In genomic region chrX:23945206-23945605, GRCh38 we compare ENCODE assay signal across 23 cellular contexts. TPM values are rescaled to one million over a fixed set of nuclear protein-coding genes. Genes with fewer than 3 reads are reported as not detected.
DNase-seq lines count a peak whose midpoint lies in the region; ATAC-seq, FAIRE-seq and TF ChIP-seq lines count a peak whose summit lies in the region.
"Had no signal": no experiment of that assay in that cellular context is flagged by ENCODE, and none has a peak within 500 bp of the region (broad histone marks: within the 10 kb centered on the region; RNA-seq: fewer than 3 reads in every experiment).

No MANE protein-coding gene starts in this region.

- H2AK5ac ChIP-seq in H9 (ENCODE audit: insufficient read length, low read length), result no peak overlapping the region

- H3T11ph ChIP-seq in H9 (ENCODE audit: low read length), result no peak overlapping the region

- H3K9me3 ChIP-seq in H9 (ENCODE audit: control insufficient read depth, low read depth, low read length) (no peaks in the 10 kb centered on the region), esophagus squamous epithelium (no peaks in the 10 kb centered on the region)
- H3K9me3 ChIP-seq: BLaER1, Caco-2, HAP-1 had no signal

- H3K4me3 Mint-ChIP-seq in GM23338, result no peak overlapping the region
- H3K4me3 Mint-ChIP-seq in H9, result no peak overlapping the region
- H3K4me3 Mint-ChIP-seq: B cell; CD4-positive, CD25-positive, alpha-beta regulatory T cell; CD8-positive, alpha-beta T cell had no signal

- H3K4me1 Mint-ChIP-seq in GM23338 (peaks cover 15% of the 10 kb centered on the region; the same call in 2 of the 3 replicates), H9 (peaks cover 11 to 21% of the 10 kb centered on the region in 2 experiments)
- H3K4me1 Mint-ChIP-seq: B cell had no signal

- H3K23me2 ChIP-seq in H9 (ENCODE audit: insufficient read length, low read depth, low read length, poor library complexity, severe bottlenecking), result no peaks in the 10 kb centered on the region

- H3K4me3 ChIP-seq in GM23338, result no peak overlapping the region
- no peak overlapping the region for H3K4me3 ChIP-seq in esophagus squamous epithelium
- H3K4me3 ChIP-seq: BLaER1, GM12878, HAP-1 had no signal

- H3K23ac ChIP-seq in H9 (ENCODE audit: insufficient read length, low read depth, low read length), result no peak overlapping the region

- no peak overlapping the region for H2BK15ac ChIP-seq in H9 (ENCODE audit: low read depth, low read length)

- H3K4ac ChIP-seq in H9 (ENCODE audit: low read depth, low read length), result no peak overlapping the region

- no peaks in the 10 kb centered on the region for H3F3A ChIP-seq in GM23338 (replicated peaks; ENCODE audit: low read depth)

- TF ChIP-seq CTCF in GM23338 (conservative IDR thresholded peaks at IDR 0.05; ENCODE audit: low read depth in 2 of 2), result no peak
- no peak for TF ChIP-seq CTCF in H9 (conservative IDR thresholded peaks at IDR 0.05)
- no peak for TF ChIP-seq CTCF in esophagus squamous epithelium (IDR thresholded peaks at IDR 0.05)

- peak; percentile 64 for FAIRE-seq in HTR-8/SVneo (lab: Jason Lieb, UNC)
- FAIRE-seq: D721Med, GM12878 had no signal

- intact Hi-C loops in esophagus squamous epithelium (cut with DNase I), result no loop called here

- H4K91ac ChIP-seq in H9 (ENCODE audit: insufficient read length, low read depth, low read length), result no peak overlapping the region

- no peaks in the 10 kb centered on the region for H4K20me1 ChIP-seq in GM23338 (replicated peaks; ENCODE audit: insufficient read depth)
- no peaks in the 10 kb centered on the region for H4K20me1 ChIP-seq in H9 (ENCODE audit: control insufficient read depth, insufficient read depth, insufficient read length)
- H4K20me1 ChIP-seq: BLaER1 had no signal

- H2BK20ac ChIP-seq in H9 (ENCODE audit: low read depth, low read length, poor library complexity, severe bottlenecking), result no peak overlapping the region

- H4K8ac ChIP-seq in H9 (replicated peaks; ENCODE audit: insufficient read length, low read depth, low read length), result no peak overlapping the region

- no peaks in the 10 kb centered on the region; the same call in 2 of the 3 replicates for H3K36me3 Mint-ChIP-seq in GM23338 (ENCODE audit: low read depth)
- no peaks in the 10 kb centered on the region; a peak in 1 of 7 replicates for H3K36me3 Mint-ChIP-seq in H9 (ENCODE audit: insufficient read depth in 1 of 3, low read depth in 3 of 3)

- no peak overlapping the region for H3K18ac ChIP-seq in H9 (ENCODE audit: insufficient read length, low read depth, low read length)

- H3K4me1 ChIP-seq in GM23338 (ENCODE audit: insufficient read depth), result no peaks in the 10 kb centered on the region
- H3K4me1 ChIP-seq in H9 (ENCODE audit: insufficient read depth, low read length), result no peaks in the 10 kb centered on the region; the same call in 1 of the 2 replicates
- no peaks in the 10 kb centered on the region for H3K4me1 ChIP-seq in esophagus squamous epithelium
- H3K4me1 ChIP-seq: BLaER1, Caco-2 had no signal

- no peak overlapping the region for H3K56ac ChIP-seq in H9 (ENCODE audit: insufficient read length, low read depth, low read length)

- H2AFZ ChIP-seq in GM23338 (no peak overlapping the region), H9 (ENCODE audit: low read length) (no peak overlapping the region)

- H3K9me2 ChIP-seq in GM23338 (ENCODE audit: insufficient read depth), result no peaks in the 10 kb centered on the region

- H3K27me3 ChIP-seq in GM23338 (ENCODE audit: insufficient read depth) (no peaks in the 10 kb centered on the region), H9 (ENCODE audit: insufficient read depth, low read length) (no peaks in the 10 kb centered on the region), esophagus squamous epithelium (no peaks in the 10 kb centered on the region)
- H3K27me3 ChIP-seq: BLaER1 had no signal

- no peaks in the 10 kb centered on the region for H3K27me3 Mint-ChIP-seq in GM23338 (ENCODE audit: insufficient read depth, low read depth, poor library complexity)
- H3K27me3 Mint-ChIP-seq in H9 (ENCODE audit: low read depth), result peaks cover 4% of the 10 kb centered on the region; the same call in 1 of the 2 replicates
- H3K27me3 Mint-ChIP-seq: B cell; CD4-positive, CD25-positive, alpha-beta regulatory T cell had no signal

- no peaks in the 10 kb centered on the region for H3K79me2 ChIP-seq in GM23338 (replicated peaks; ENCODE audit: insufficient read depth)
- no peaks in the 10 kb centered on the region for H3K79me2 ChIP-seq in H9 (ENCODE audit: insufficient read depth, low read length)

- H3K9ac ChIP-seq in H9 (ENCODE audit: extremely low read depth, insufficient read length, low read length), result no peak overlapping the region
- H3K9ac ChIP-seq: BLaER1 had no signal

- no peak overlapping the region for H4K5ac ChIP-seq in H9 (ENCODE audit: insufficient read length, low read depth, low read length)

- no peak for DNase-seq in GM23338 (ENCODE audit: low spot score)
- DNase-seq in H9, result no peak
- no peak for DNase-seq in HTR-8/SVneo (ENCODE audit: insufficient read length, low spot score)
- no peak for DNase-seq in esophagus squamous epithelium (lab: John Stamatoyannopoulos, UW)
- DNase-seq in NCI-H2196 (lab: John Stamatoyannopoulos, UW; ENCODE audit: unreplicated experiment), result no peak
- no peak for DNase-seq in activated T-cell treated with anti-CD3 and anti-CD28 coated beads, Interleukin-2, amount 50 U/mL, for 1 hour
- no peak for DNase-seq in AG08395 (ENCODE audit: low spot score)
- DNase-seq: Caco-2; CD4-positive, CD25-positive, alpha-beta regulatory T cell; CD8-positive, alpha-beta T cell; DMS 273 treated with DMSO at 0.1 percent for 48 hours; DMS79; EL; GDM1 had no signal

- H3K79me1 ChIP-seq in H9 (ENCODE audit: insufficient read depth, low read depth, low read length, poor library complexity, severe bottlenecking), result no peaks in the 10 kb centered on the region

- no peak overlapping the region for H2BK5ac ChIP-seq in H9 (ENCODE audit: insufficient read length, low read length)

- H3K27ac Mint-ChIP-seq in GM23338 (peak overlapping the region; percentile 56; the same call in 1 of the 2 replicates), H9 (no peak overlapping the region)
- H3K27ac Mint-ChIP-seq: B cell; CD4-positive, CD25-positive, alpha-beta regulatory T cell; CD8-positive, alpha-beta T cell had no signal

- ATAC-seq in GM23338 (no peak), GM18520 (IDR thresholded peaks at IDR 0.05; ENCODE audit: unreplicated experiment) (no peak)
- ATAC-seq: CD8-positive, alpha-beta T cell; GM12878 had no signal

- H3K9me3 Mint-ChIP-seq in GM23338, result no peaks in the 10 kb centered on the region
- H3K9me3 Mint-ChIP-seq in H9, result no peaks in the 10 kb centered on the region
- H3K9me3 Mint-ChIP-seq: CD4-positive, CD25-positive, alpha-beta regulatory T cell; CD8-positive, alpha-beta T cell had no signal

- no peak overlapping the region for H3K14ac ChIP-seq in H9 (ENCODE audit: insufficient read depth, low read length)

- H2BK12ac ChIP-seq in H9 (ENCODE audit: insufficient read length, low read depth, low read length), result no peak overlapping the region

- no peak overlapping the region for H3K4me2 ChIP-seq in GM23338
- H3K4me2 ChIP-seq in H9 (ENCODE audit: insufficient read depth, insufficient read length, low read length), result no peak overlapping the region
- H3K4me2 ChIP-seq: BLaER1 had no signal

- no CpG with 5 or more reads among the region's 1 CpG for WGBS in H9 (ENCODE audit: extremely low coverage, insufficient read length, low lambda C conversion rate)
- WGBS in esophagus squamous epithelium, 2 donors, result 56% methylated on average over 1 of the region's 1 CpG; no CpG with 5 or more reads in 1 of the 2 donors

- H3K36me3 ChIP-seq in GM23338 (ENCODE audit: insufficient read depth) (no peaks in the 10 kb centered on the region), esophagus squamous epithelium (no peaks in the 10 kb centered on the region)
- H3K36me3 ChIP-seq: BLaER1, HAP-1 had no signal

- no peak overlapping the region for H3K27ac ChIP-seq in GM23338 (ENCODE audit: low read depth)
- no peak overlapping the region for H3K27ac ChIP-seq in H9 (ENCODE audit: insufficient read length, low read depth, low read length)
- peak overlapping the region in 3 of 4 donors; percentile 52 to 62 (median 61) for H3K27ac ChIP-seq in esophagus squamous epithelium
- H3K27ac ChIP-seq: BLaER1, C4-2B had no signal

- no peak for TF ChIP-seq POLR2A in esophagus squamous epithelium (IDR thresholded peaks at IDR 0.05)

- peak overlapping the region; percentile 55 for H2BK120ac ChIP-seq in H9 (ENCODE audit: low read depth, low read length, poor library complexity, severe bottlenecking)

TF ChIP-seq in GM23338, 12 proteins besides CTCF, POLR2A, EP300 and RAD21 (continues in another document):
- TF ChIP-seq ETS1 (IDR thresholded peaks at IDR 0.05), result no peak
- no peak for TF ChIP-seq POLR2AphosphoS5 (IDR thresholded peaks at IDR 0.05; ENCODE audit: low read depth)
- no peak for TF ChIP-seq EZH2 (IDR thresholded peaks at IDR 0.05; ENCODE audit: low read depth, unreplicated experiment)
- no peak for TF ChIP-seq EZH2phosphoT487 (IDR thresholded peaks at IDR 0.05; ENCODE audit: unreplicated experiment)

RNA-seq across cellular contexts. Expression of gene CXorf58, which starts 37.4 kb away (rescaled TPM):
- 0.56 TPM in 1 of 2 replicates, not detected in the other for total RNA-seq in GM23338 (2014; rRNA removed; shearing (Covaris generic))
- not detected in 2 replicates for polyA plus RNA-seq in GM23338 (2016; fragmentation: Nextera tagmentation; extraction: Ambion mirVana)
- total RNA-seq in H9 (2021), result not detected in 2 replicates
- total RNA-seq in esophagus squamous epithelium, result under 1 TPM in 2 of 4 donors, not detected in 2; 0.15 to 0.95 TPM
- total RNA-seq: A172; A673; B cell; Caco-2; CD4-positive, CD25-positive, alpha-beta regulatory T cell; CD8-positive, alpha-beta T cell had no signal
- polyA plus RNA-seq: CD4-positive, CD25-positive, alpha-beta regulatory T cell had no signal

RNA-seq across cellular contexts. Expression of gene APOO, which starts 37.5 kb away (rescaled TPM):
- total RNA-seq in GM23338 (2014; rRNA removed; shearing (Covaris generic)), result 31.0 and 32.8 TPM in 2 replicates
- polyA plus RNA-seq in GM23338 (2016; fragmentation: Nextera tagmentation; extraction: Ambion mirVana), result 72.4 and 77.6 TPM in 2 replicates
- 86.9 and 95.3 TPM in 2 replicates for total RNA-seq in H9 (2021)
- total RNA-seq in esophagus squamous epithelium, result 10 to 100 TPM; 10.5 to 25.1 (median 13.7) TPM

Comparison
In these comparisons a context has a peak if more than half of its experiments do, and no peak if none do; other contexts are left out.
1. H3K27ac ChIP-seq: peak in esophagus squamous epithelium (3 of 4); none in GM23338 (single experiment) and H9 (single experiment).